ENCODE assay signal across 16 cellular contexts in the genomic region with DNA sequence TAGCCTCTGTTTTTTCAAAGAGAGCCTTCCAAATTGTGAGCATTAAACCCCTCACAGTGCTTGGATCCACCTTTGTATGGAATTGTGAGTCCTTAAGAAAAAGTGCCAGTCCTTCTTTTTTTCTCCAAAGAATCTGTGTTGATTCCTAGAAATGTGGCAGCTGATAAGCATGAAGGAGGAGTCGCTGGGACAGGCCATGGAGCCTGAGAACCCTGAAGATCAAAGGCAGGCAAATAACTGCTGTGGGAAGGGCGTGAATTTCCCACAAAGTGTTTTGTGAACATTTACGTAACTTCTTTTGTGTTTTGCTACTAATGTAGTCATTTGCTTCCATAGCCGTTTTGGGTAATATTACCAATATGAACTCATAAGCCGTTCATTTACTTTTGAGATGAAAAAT. TPM values are rescaled to one million over a fixed set of nuclear protein-coding genes. Genes with fewer than 3 reads are reported as not detected.
DNase-seq lines count a peak whose midpoint lies in the region; ATAC-seq and TF ChIP-seq lines count a peak whose summit lies in the region.
"Had no signal": no experiment of that assay in that cellular context is flagged by ENCODE, and none has a peak within 500 bp of the region (broad histone marks: within the 10 kb centered on the region; RNA-seq: fewer than 3 reads in every experiment).

No MANE protein-coding gene starts in this region.

- H3K4me3 ChIP-seq in GM23338 (no peak overlapping the region), HUES6 (ENCODE audit: low read depth, low read length) (no peak overlapping the region), spleen (no peak overlapping the region)

- H3K9ac ChIP-seq in HUES6 (ENCODE audit: low read length), result no peak overlapping the region

- TF ChIP-seq CTCF in GM23338 (conservative IDR thresholded peaks at IDR 0.05; ENCODE audit: low read depth in 2 of 2) (no peak), nephron progenitor cell (IDR thresholded peaks at IDR 0.05) (no peak), osteocyte (IDR thresholded peaks at IDR 0.05) (no peak), spleen (IDR thresholded peaks at IDR 0.05 in 8 of 11, conservative IDR thresholded peaks at IDR 0.05 in 3 of 11) (no peak)

- no peak; the same call in 2 of the 3 replicates for ATAC-seq in GM23338
- no peak for ATAC-seq in stimulated activated naive B cell treated with anti-CD40 and anti-IgM and Interleukin-4, amounts not matched to agents 10 μg/mL and 1 μg/mL and 100 μg/mL, for 72 hours (replicated peaks)

- peaks cover 31% of the 10 kb centered on the region for H3K4me1 Mint-ChIP-seq in GM23338
- peaks cover 9% of the 10 kb centered on the region for H3K4me1 Mint-ChIP-seq in nephron progenitor cell
- no peaks in the 10 kb centered on the region for H3K4me1 Mint-ChIP-seq in stimulated activated naive B cell treated with anti-CD40 and anti-IgM and Interleukin-4, amounts not matched to agents 10 μg/mL and 1 μg/mL and 100 μg/mL, for 72 hours
- no peaks in the 10 kb centered on the region for H3K4me1 Mint-ChIP-seq in osteocyte (ENCODE audit: unreplicated experiment)
- H3K4me1 Mint-ChIP-seq: B cell had no signal

- peak overlapping the region; percentile 3 for H3K27ac ChIP-seq in GM23338 (ENCODE audit: low read depth)
- peak overlapping the region; percentile 22; the same call in 1 of the 2 replicates for H3K27ac ChIP-seq in HUES6 (ENCODE audit: low read depth, low read length)
- no peak overlapping the region for H3K27ac ChIP-seq in spleen

- H3K9me2 ChIP-seq in GM23338 (ENCODE audit: insufficient read depth), result no peaks in the 10 kb centered on the region

- H3K4me3 Mint-ChIP-seq in GM23338, result no peak overlapping the region
- H3K4me3 Mint-ChIP-seq in nephron progenitor cell, result no peak overlapping the region
- no peak overlapping the region for H3K4me3 Mint-ChIP-seq in stimulated activated naive B cell treated with anti-CD40 and anti-IgM and Interleukin-4, amounts not matched to agents 10 μg/mL and 1 μg/mL and 100 μg/mL, for 72 hours
- no peak overlapping the region for H3K4me3 Mint-ChIP-seq in osteocyte (ENCODE audit: unreplicated experiment)
- H3K4me3 Mint-ChIP-seq: B cell; CD4-positive, alpha-beta T cell; HFFc6 had no signal

- H3K9me3 Mint-ChIP-seq in GM23338 (no peaks in the 10 kb centered on the region; the same call in 2 of the 3 replicates), nephron progenitor cell (peaks cover 6% of the 10 kb centered on the region), osteocyte (ENCODE audit: unreplicated experiment) (no peaks in the 10 kb centered on the region)
- no peaks in the 10 kb centered on the region for H3K9me3 Mint-ChIP-seq in stimulated activated naive B cell treated with anti-CD40 and anti-IgM and Interleukin-4, amounts not matched to agents 10 μg/mL and 1 μg/mL and 100 μg/mL, for 72 hours
- H3K9me3 Mint-ChIP-seq: HFFc6 had no signal

- H3K27me3 Mint-ChIP-seq in GM23338 (ENCODE audit: insufficient read depth, low read depth, poor library complexity), result no peaks in the 10 kb centered on the region
- no peaks in the 10 kb centered on the region for H3K27me3 Mint-ChIP-seq in nephron progenitor cell (ENCODE audit: low read depth, poor library complexity)
- H3K27me3 Mint-ChIP-seq in stimulated activated naive B cell treated with anti-CD40 and anti-IgM and Interleukin-4, amounts not matched to agents 10 μg/mL and 1 μg/mL and 100 μg/mL, for 72 hours, result peaks cover 0 to 6% of the 10 kb centered on the region in 2 donors
- peaks cover 13% of the 10 kb centered on the region for H3K27me3 Mint-ChIP-seq in osteocyte (ENCODE audit: unreplicated experiment)
- H3K27me3 Mint-ChIP-seq: CD4-positive, alpha-beta T cell had no signal

- H3K36me3 Mint-ChIP-seq in GM23338 (ENCODE audit: low read depth) (no peaks in the 10 kb centered on the region), nephron progenitor cell (ENCODE audit: low read depth) (peaks cover 16% of the 10 kb centered on the region), osteocyte (ENCODE audit: unreplicated experiment) (no peaks in the 10 kb centered on the region)
- H3K36me3 Mint-ChIP-seq in stimulated activated naive B cell treated with anti-CD40 and anti-IgM and Interleukin-4, amounts not matched to agents 10 μg/mL and 1 μg/mL and 100 μg/mL, for 72 hours, result no peaks in the 10 kb centered on the region

- TF ChIP-seq POLR2A in spleen (IDR thresholded peaks at IDR 0.05), result no peak

- no peak overlapping the region for H3K4me2 ChIP-seq in GM23338

- H3K79me2 ChIP-seq in GM23338 (replicated peaks; ENCODE audit: insufficient read depth), result no peaks in the 10 kb centered on the region

- DNase-seq in GM23338 (ENCODE audit: low spot score) (peak; percentile 41), astrocyte of the hippocampus (ENCODE audit: low read depth, low spot score) (peak; percentile 6), nephron progenitor cell (no peak), osteocyte (ENCODE audit: extremely low spot score, unreplicated experiment) (no peak), spleen (no peak)
- no peak for DNase-seq in stimulated activated naive B cell treated with anti-CD40 and anti-IgM and Interleukin-4, amounts not matched to agents 10 μg/mL and 1 μg/mL and 100 μg/mL, for 72 hours
- DNase-seq: C1 segment of cervical spinal cord; CD4-positive, alpha-beta T cell; DMS79 treated with DMSO at 0.1 percent for 48 hours; EL; GDM1; GOT3; HCEC 1CT; HFFc6 had no signal

- 65 to 87% (median 72%) methylated on average over 5 of the region's 5 CpGs for WGBS in spleen, 5 donors

- no peak overlapping the region for H3K27ac Mint-ChIP-seq in GM23338
- H3K27ac Mint-ChIP-seq in nephron progenitor cell, result peak overlapping the region; percentile 87
- no peak overlapping the region for H3K27ac Mint-ChIP-seq in stimulated activated naive B cell treated with anti-CD40 and anti-IgM and Interleukin-4, amounts not matched to agents 10 μg/mL and 1 μg/mL and 100 μg/mL, for 72 hours
- no peak overlapping the region for H3K27ac Mint-ChIP-seq in osteocyte (ENCODE audit: unreplicated experiment)
- H3K27ac Mint-ChIP-seq: B cell; CD4-positive, alpha-beta T cell; HFFc6 had no signal

- no peak overlapping the region for H2AFZ ChIP-seq in GM23338

- H3K9me3 ChIP-seq in HUES6 (ENCODE audit: control insufficient read depth, insufficient read depth, low read depth, low read length) (no peaks in the 10 kb centered on the region), spleen (peaks cover 0 to 9% (median 2%) of the 10 kb centered on the region in 8 donors)

- no peaks in the 10 kb centered on the region for H3K27me3 ChIP-seq in GM23338 (ENCODE audit: insufficient read depth)
- no peaks in the 10 kb centered on the region for H3K27me3 ChIP-seq in HUES6 (ENCODE audit: control insufficient read depth, insufficient read depth, low read length)
- H3K27me3 ChIP-seq in spleen (replicated peaks in 1 of 7), result no peaks in the 10 kb centered on the region

- H3K4me1 ChIP-seq in GM23338 (ENCODE audit: insufficient read depth) (peaks cover 20% of the 10 kb centered on the region), HUES6 (ENCODE audit: control insufficient read depth, insufficient read depth, low read length) (peaks cover 32% of the 10 kb centered on the region), spleen (no peaks in the 10 kb centered on the region)

- H4K20me1 ChIP-seq in GM23338 (replicated peaks; ENCODE audit: insufficient read depth), result no peaks in the 10 kb centered on the region

- H3K36me3 ChIP-seq in GM23338 (ENCODE audit: insufficient read depth) (no peaks in the 10 kb centered on the region), HUES6 (ENCODE audit: control insufficient read depth, insufficient read depth, low read length) (no peaks in the 10 kb centered on the region), spleen (no peaks in the 10 kb centered on the region)

- H3F3A ChIP-seq in GM23338 (replicated peaks; ENCODE audit: low read depth), result no peaks in the 10 kb centered on the region; the same call in 1 of the 2 replicates

- intact Hi-C loops in spleen (cut with DNase I; ENCODE audit: low total_unique reads), result no loop called here

TF ChIP-seq in GM23338, 12 proteins besides CTCF, POLR2A, EP300 and RAD21:
- TF ChIP-seq NANOG (IDR thresholded peaks at IDR 0.05; ENCODE audit: borderline replicate concordance), result no peak
- TF ChIP-seq, protein P1, sequence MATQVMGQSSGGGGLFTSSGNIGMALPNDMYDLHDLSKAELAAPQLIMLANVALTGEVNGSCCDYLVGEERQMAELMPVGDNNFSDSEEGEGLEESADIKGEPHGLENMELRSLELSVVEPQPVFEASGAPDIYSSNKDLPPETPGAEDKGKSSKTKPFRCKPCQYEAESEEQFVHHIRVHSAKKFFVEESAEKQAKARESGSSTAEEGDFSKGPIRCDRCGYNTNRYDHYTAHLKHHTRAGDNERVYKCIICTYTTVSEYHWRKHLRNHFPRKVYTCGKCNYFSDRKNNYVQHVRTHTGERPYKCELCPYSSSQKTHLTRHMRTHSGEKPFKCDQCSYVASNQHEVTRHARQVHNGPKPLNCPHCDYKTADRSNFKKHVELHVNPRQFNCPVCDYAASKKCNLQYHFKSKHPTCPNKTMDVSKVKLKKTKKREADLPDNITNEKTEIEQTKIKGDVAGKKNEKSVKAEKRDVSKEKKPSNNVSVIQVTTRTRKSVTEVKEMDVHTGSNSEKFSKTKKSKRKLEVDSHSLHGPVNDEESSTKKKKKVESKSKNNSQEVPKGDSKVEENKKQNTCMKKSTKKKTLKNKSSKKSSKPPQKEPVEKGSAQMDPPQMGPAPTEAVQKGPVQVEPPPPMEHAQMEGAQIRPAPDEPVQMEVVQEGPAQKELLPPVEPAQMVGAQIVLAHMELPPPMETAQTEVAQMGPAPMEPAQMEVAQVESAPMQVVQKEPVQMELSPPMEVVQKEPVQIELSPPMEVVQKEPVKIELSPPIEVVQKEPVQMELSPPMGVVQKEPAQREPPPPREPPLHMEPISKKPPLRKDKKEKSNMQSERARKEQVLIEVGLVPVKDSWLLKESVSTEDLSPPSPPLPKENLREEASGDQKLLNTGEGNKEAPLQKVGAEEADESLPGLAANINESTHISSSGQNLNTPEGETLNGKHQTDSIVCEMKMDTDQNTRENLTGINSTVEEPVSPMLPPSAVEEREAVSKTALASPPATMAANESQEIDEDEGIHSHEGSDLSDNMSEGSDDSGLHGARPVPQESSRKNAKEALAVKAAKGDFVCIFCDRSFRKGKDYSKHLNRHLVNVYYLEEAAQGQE (IDR thresholded peaks at IDR 0.05; ENCODE audit: unreplicated experiment), result no peak

RNA-seq across cellular contexts. Expression of a gene that starts 27.7 kb away (rescaled TPM):
- total RNA-seq in GM23338 (2014; rRNA removed; shearing (Covaris generic)), result 47.4 and 52.1 TPM in 2 replicates
- polyA plus RNA-seq in GM23338 (2016; fragmentation: Nextera tagmentation; extraction: Ambion mirVana) (38.5 and 41.8 TPM in 2 replicates), spleen (10 to 100 TPM; 33.1 to 37.8 (median 36.0) TPM)
- total RNA-seq in osteocyte (45.6 and 50.3 TPM in 2 replicates), spleen (10 to 100 TPM; 34.2 to 58.0 (median 42.0) TPM)

Comparison
In these comparisons a context has a peak if more than half of its experiments do, and no peak if none do; other contexts are left out.
1. DNase-seq: peak in GM23338 (single experiment) and astrocyte of the hippocampus (single experiment); none in nephron progenitor cell (single experiment), stimulated activated naive B cell treated with anti-CD40 and anti-IgM and Interleukin-4, amounts not matched to agents 10 μg/mL and 1 μg/mL and 100 μg/mL, for 72 hours (single experiment), osteocyte (single experiment) and spleen (single experiment).
2. H3K27ac ChIP-seq: peak in GM23338 (single experiment) and HUES6 (single experiment); none in spleen (0 of 8).